In the genomic region with DNA sequence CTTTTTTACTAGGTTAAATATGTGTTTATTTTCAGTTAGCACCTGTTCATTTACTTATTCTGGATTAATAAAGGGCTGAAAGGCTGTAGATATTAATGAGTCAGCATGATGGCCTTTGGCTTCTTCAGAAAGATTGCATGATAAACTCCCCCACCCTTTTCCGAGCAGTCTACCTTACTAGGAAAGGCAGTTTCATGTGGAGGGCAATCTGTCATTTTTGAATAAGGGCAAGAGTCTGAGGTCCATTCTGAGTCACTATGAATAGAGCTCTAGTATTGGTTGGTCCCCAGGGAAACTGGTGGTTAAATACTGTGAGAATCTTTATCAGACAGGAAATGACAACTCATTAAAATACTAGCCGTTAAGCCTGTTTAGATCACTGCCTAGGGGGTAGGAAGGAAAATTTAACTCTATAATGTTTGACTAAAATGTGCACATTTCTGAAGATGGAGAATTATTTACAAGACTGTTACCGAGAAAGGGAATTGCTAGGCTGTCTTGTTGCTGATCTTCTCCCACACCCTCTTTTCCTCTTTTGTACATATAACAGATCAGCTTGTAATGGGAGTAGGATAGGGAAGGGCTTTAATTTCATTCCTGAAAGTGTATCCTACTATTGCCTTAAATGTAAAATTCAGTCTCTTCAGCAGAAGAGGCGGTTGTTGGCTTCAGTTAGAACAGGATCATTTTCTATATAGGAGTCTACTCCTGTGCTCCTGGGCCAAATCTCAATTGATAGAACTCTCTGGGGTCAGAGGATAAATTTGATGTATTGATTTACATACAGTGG, we compare ENCODE assay signal across 1 cellular context.
TF ChIP-seq lines count a peak whose summit lies in the region.

No MANE protein-coding gene starts in this region.

TF ChIP-seq in GM12878, 131 proteins besides CTCF, POLR2A, EP300 and RAD21 (continued from another document and continues in another):
- TF ChIP-seq, protein P1, sequence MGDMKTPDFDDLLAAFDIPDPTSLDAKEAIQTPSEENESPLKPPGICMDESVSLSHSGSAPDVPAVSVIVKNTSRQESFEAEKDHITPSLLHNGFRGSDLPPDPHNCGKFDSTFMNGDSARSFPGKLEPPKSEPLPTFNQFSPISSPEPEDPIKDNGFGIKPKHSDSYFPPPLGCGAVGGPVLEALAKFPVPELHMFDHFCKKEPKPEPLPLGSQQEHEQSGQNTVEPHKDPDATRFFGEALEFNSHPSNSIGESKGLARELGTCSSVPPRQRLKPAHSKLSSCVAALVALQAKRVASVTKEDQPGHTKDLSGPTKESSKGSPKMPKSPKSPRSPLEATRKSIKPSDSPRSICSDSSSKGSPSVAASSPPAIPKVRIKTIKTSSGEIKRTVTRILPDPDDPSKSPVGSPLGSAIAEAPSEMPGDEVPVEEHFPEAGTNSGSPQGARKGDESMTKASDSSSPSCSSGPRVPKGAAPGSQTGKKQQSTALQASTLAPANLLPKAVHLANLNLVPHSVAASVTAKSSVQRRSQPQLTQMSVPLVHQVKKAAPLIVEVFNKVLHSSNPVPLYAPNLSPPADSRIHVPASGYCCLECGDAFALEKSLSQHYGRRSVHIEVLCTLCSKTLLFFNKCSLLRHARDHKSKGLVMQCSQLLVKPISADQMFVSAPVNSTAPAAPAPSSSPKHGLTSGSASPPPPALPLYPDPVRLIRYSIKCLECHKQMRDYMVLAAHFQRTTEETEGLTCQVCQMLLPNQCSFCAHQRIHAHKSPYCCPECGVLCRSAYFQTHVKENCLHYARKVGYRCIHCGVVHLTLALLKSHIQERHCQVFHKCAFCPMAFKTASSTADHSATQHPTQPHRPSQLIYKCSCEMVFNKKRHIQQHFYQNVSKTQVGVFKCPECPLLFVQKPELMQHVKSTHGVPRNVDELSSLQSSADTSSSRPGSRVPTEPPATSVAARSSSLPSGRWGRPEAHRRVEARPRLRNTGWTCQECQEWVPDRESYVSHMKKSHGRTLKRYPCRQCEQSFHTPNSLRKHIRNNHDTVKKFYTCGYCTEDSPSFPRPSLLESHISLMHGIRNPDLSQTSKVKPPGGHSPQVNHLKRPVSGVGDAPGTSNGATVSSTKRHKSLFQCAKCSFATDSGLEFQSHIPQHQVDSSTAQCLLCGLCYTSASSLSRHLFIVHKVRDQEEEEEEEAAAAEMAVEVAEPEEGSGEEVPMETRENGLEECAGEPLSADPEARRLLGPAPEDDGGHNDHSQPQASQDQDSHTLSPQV (IDR thresholded peaks at IDR 0.05) = peak; percentile 79
- TF ChIP-seq SUPT20H (IDR thresholded peaks at IDR 0.05; ENCODE audit: borderline replicate concordance, control insufficient read depth, low read depth, low read length) (no peak), ZNF687 (IDR thresholded peaks at IDR 0.05) (peak; percentile 81), TCF12 (IDR thresholded peaks at IDR 0.05; ENCODE audit: low read depth, low read length) (peak; percentile 67; the same call in 1 of the 2 replicates), PKNOX1 (IDR thresholded peaks at IDR 0.05) (peak; percentile 83), NR2F1 (conservative IDR thresholded peaks at IDR 0.05) (peak; percentile 97), GATAD2B (conservative IDR thresholded peaks at IDR 0.05; ENCODE audit: low read depth) (peak; percentile 98), EZH2 (IDR thresholded peaks at IDR 0.05; ENCODE audit: borderline replicate concordance, control insufficient read depth, low read depth, low read length) (no peak), ATF7 (IDR thresholded peaks at IDR 0.05; ENCODE audit: low read depth) (peak; percentile 95), ZBED1 (IDR thresholded peaks at IDR 0.05; ENCODE audit: borderline replicate concordance) (peak; percentile 97; the same call in 1 of the 2 replicates), ZSCAN29 (IDR thresholded peaks at IDR 0.05) (peak; percentile 54; the same call in 1 of the 2 replicates), CREB1 (IDR thresholded peaks at IDR 0.05; ENCODE audit: low read depth) (peak; percentile 75), NBN (IDR thresholded peaks at IDR 0.05) (peak; percentile 82), TARDBP (IDR thresholded peaks at IDR 0.05; ENCODE audit: borderline replicate concordance) (no peak), SP1 (IDR thresholded peaks at IDR 0.05; ENCODE audit: low read depth, low read length) (peak; percentile 72), GABPA (IDR thresholded peaks at IDR 0.05; ENCODE audit: low read depth) (peak; percentile 65; the same call in 1 of the 2 replicates), STAT3 (IDR thresholded peaks at IDR 0.05; ENCODE audit: low read depth, low read length) (peak; percentile 99), PAX8 (IDR thresholded peaks at IDR 0.05) (0 out of 2 replicates have a peak, but pooled peaks have one; percentile 78), HDGF (IDR thresholded peaks at IDR 0.05) (no peak), SIX5 (IDR thresholded peaks at IDR 0.05; ENCODE audit: low read depth, low read length, severe bottlenecking) (no peak), BCL3 (IDR thresholded peaks at IDR 0.05; ENCODE audit: borderline replicate concordance, insufficient read depth, low read depth, low read length, poor library complexity, severe bottlenecking) (peak; percentile 99), ETV6 (conservative IDR thresholded peaks at IDR 0.05 in 1 of 2, IDR thresholded peaks at IDR 0.05 in 1 of 2; ENCODE audit: borderline replicate concordance in 1 of 2, low read depth in 1 of 2) (peak; percentile 79 to 84; a peak in 2 of 4 replicates), FOXK2 (IDR thresholded peaks at IDR 0.05) (no peak), SRF (IDR thresholded peaks at IDR 0.05; ENCODE audit: low read depth in 2 of 2, low read length in 2 of 2) (peak in 1 of 2 experiments; percentile 74; a peak in 2 of 4 replicates), STAT1 (conservative IDR thresholded peaks at IDR 0.05) (no peak), MTA2 (IDR thresholded peaks at IDR 0.05; ENCODE audit: low read depth) (peak; percentile 99), PML (IDR thresholded peaks at IDR 0.05; ENCODE audit: low read length) (peak; percentile 87), CHD2 (IDR thresholded peaks at IDR 0.05; ENCODE audit: borderline replicate concordance, low read depth, low read length) (peak; percentile 81; the same call in 1 of the 2 replicates), ESRRA (IDR thresholded peaks at IDR 0.05; ENCODE audit: low read length) (no peak), SIN3A (IDR thresholded peaks at IDR 0.05; ENCODE audit: low read depth, low read length) (no peak), SREBF2 (IDR thresholded peaks at IDR 0.05; ENCODE audit: low read length) (no peak), MEF2A (IDR thresholded peaks at IDR 0.05; ENCODE audit: insufficient read depth, low read depth, low read length) (peak; percentile 87)
- TF ChIP-seq, protein P2, sequence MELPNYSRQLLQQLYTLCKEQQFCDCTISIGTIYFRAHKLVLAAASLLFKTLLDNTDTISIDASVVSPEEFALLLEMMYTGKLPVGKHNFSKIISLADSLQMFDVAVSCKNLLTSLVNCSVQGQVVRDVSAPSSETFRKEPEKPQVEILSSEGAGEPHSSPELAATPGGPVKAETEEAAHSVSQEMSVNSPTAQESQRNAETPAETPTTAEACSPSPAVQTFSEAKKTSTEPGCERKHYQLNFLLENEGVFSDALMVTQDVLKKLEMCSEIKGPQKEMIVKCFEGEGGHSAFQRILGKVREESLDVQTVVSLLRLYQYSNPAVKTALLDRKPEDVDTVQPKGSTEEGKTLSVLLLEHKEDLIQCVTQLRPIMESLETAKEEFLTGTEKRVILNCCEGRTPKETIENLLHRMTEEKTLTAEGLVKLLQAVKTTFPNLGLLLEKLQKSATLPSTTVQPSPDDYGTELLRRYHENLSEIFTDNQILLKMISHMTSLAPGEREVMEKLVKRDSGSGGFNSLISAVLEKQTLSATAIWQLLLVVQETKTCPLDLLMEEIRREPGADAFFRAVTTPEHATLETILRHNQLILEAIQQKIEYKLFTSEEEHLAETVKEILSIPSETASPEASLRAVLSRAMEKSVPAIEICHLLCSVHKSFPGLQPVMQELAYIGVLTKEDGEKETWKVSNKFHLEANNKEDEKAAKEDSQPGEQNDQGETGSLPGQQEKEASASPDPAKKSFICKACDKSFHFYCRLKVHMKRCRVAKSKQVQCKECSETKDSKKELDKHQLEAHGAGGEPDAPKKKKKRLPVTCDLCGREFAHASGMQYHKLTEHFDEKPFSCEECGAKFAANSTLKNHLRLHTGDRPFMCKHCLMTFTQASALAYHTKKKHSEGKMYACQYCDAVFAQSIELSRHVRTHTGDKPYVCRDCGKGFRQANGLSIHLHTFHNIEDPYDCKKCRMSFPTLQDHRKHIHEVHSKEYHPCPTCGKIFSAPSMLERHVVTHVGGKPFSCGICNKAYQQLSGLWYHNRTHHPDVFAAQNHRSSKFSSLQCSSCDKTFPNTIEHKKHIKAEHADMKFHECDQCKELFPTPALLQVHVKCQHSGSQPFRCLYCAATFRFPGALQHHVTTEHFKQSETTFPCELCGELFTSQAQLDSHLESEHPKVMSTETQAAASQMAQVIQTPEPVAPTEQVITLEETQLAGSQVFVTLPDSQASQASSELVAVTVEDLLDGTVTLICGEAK (IDR thresholded peaks at IDR 0.05; ENCODE audit: borderline replicate concordance) = peak; percentile 43; the same call in 1 of the 2 replicates
- TF ChIP-seq, protein P3, sequence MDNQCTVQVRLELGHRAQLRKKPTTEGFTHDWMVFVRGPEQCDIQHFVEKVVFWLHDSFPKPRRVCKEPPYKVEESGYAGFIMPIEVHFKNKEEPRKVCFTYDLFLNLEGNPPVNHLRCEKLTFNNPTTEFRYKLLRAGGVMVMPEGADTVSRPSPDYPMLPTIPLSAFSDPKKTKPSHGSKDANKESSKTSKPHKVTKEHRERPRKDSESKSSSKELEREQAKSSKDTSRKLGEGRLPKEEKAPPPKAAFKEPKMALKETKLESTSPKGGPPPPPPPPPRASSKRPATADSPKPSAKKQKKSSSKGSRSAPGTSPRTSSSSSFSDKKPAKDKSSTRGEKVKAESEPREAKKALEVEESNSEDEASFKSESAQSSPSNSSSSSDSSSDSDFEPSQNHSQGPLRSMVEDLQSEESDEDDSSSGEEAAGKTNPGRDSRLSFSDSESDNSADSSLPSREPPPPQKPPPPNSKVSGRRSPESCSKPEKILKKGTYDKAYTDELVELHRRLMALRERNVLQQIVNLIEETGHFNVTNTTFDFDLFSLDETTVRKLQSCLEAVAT (IDR thresholded peaks at IDR 0.05) = peak; percentile 80; the same call in 1 of the 2 replicates
- TF ChIP-seq, protein P4, sequence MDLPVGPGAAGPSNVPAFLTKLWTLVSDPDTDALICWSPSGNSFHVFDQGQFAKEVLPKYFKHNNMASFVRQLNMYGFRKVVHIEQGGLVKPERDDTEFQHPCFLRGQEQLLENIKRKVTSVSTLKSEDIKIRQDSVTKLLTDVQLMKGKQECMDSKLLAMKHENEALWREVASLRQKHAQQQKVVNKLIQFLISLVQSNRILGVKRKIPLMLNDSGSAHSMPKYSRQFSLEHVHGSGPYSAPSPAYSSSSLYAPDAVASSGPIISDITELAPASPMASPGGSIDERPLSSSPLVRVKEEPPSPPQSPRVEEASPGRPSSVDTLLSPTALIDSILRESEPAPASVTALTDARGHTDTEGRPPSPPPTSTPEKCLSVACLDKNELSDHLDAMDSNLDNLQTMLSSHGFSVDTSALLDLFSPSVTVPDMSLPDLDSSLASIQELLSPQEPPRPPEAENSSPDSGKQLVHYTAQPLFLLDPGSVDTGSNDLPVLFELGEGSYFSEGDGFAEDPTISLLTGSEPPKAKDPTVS (IDR thresholded peaks at IDR 0.05; ENCODE audit: low read depth, low read length) = no peak
- TF ChIP-seq, protein P5, sequence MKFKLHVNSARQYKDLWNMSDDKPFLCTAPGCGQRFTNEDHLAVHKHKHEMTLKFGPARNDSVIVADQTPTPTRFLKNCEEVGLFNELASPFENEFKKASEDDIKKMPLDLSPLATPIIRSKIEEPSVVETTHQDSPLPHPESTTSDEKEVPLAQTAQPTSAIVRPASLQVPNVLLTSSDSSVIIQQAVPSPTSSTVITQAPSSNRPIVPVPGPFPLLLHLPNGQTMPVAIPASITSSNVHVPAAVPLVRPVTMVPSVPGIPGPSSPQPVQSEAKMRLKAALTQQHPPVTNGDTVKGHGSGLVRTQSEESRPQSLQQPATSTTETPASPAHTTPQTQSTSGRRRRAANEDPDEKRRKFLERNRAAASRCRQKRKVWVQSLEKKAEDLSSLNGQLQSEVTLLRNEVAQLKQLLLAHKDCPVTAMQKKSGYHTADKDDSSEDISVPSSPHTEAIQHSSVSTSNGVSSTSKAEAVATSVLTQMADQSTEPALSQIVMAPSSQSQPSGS (IDR thresholded peaks at IDR 0.05; ENCODE audit: low read length) = peak; percentile 99
